ENCODE assay signal across 8 cellular contexts in genomic region chr2:88055436-88056128, GRCh38. TPM values are rescaled to one million over a fixed set of nuclear protein-coding genes. Genes with fewer than 3 reads are reported as not detected.
DNase-seq lines count a peak whose midpoint lies in the region; ATAC-seq, FAIRE-seq and TF ChIP-seq lines count a peak whose summit lies in the region.

KRCC1 (minus strand) TSS chr2:88055783; CDS start chr2:88028563, 27,220 bp downstream.

- H3K4me1 ChIP-seq in astrocyte (ENCODE audit: insufficient read depth, low read length) (peaks cover 17% of the 10 kb centered on the region), rectal smooth muscle tissue (ENCODE audit: control insufficient read depth, insufficient read depth, low read length) (peaks cover 18% of the 10 kb centered on the region), vagina (peaks cover 44% of the 10 kb centered on the region)

- TF ChIP-seq POLR2A in vagina (IDR thresholded peaks at IDR 0.05), result peak in 1 of 2 donors; percentile 98

- peak within 1 kb of the TSS; percentile 91 for H3K27ac ChIP-seq in astrocyte (ENCODE audit: low read depth, low read length)
- peak within 1 kb of the TSS; percentile 98 for H3K27ac ChIP-seq in rectal smooth muscle tissue (ENCODE audit: low read depth, low read length)
- peak within 1 kb of the TSS; percentile 98 for H3K27ac ChIP-seq in vagina

- ATAC-seq in GM18511 (IDR thresholded peaks at IDR 0.05; ENCODE audit: unreplicated experiment), result peak; percentile 92
- peak; percentile 95 for ATAC-seq in HG03025 (IDR thresholded peaks at IDR 0.05; ENCODE audit: low FRiP score, unreplicated experiment)

- no peaks in the 10 kb centered on the region for H3K27me3 Mint-ChIP-seq in astrocyte (ENCODE audit: low read depth, unreplicated experiment)

- intact Hi-C loops in vagina (cut with DNase I), result no loop called here

- H4K20me1 ChIP-seq in astrocyte (ENCODE audit: insufficient read depth, low read length), result peaks cover 5% of the 10 kb centered on the region

- FAIRE-seq in astrocyte (lab: Jason Lieb, UNC), result no peak

- peak within 1 kb of the TSS; percentile 83 for H3K4me3 ChIP-seq in astrocyte (ENCODE audit: insufficient read depth, low read depth, low read length)
- peak within 1 kb of the TSS; percentile 91 for H3K4me3 ChIP-seq in rectal smooth muscle tissue (ENCODE audit: low read length)
- H3K4me3 ChIP-seq in vagina, result peak within 1 kb of the TSS; percentile 65 to 87

- no peaks in the 10 kb centered on the region for H3K9me3 ChIP-seq in astrocyte (ENCODE audit: insufficient read depth, low read depth, low read length)
- no peaks in the 10 kb centered on the region for H3K9me3 ChIP-seq in vagina

- H3K9ac ChIP-seq in astrocyte (ENCODE audit: low read length) (peak within 1 kb of the TSS; percentile 97), rectal smooth muscle tissue (ENCODE audit: low read length) (peak within 1 kb of the TSS; percentile 91)

- peaks cover 18% of the 10 kb centered on the region for H3K4me1 Mint-ChIP-seq in astrocyte (ENCODE audit: low read depth, unreplicated experiment)

- peak within 1 kb of the TSS; percentile 97 for H3K27ac Mint-ChIP-seq in astrocyte (ENCODE audit: unreplicated experiment)

- H3K79me2 ChIP-seq in astrocyte (ENCODE audit: insufficient read depth, low read length), result peaks cover 51% of the 10 kb centered on the region

- peak within 1 kb of the TSS; percentile 96 for H3K4me3 Mint-ChIP-seq in astrocyte (ENCODE audit: unreplicated experiment)

- H3K4me2 ChIP-seq in astrocyte (ENCODE audit: low read length), result peak within 1 kb of the TSS; percentile 91

- H3K36me3 ChIP-seq in astrocyte (ENCODE audit: insufficient read depth, low read length), result no peaks in the 10 kb centered on the region
- no peaks in the 10 kb centered on the region for H3K36me3 ChIP-seq in rectal smooth muscle tissue (ENCODE audit: control insufficient read depth, insufficient read depth, low read length)
- peaks cover 0 to 3% of the 10 kb centered on the region in 2 donors for H3K36me3 ChIP-seq in vagina

- DNase-seq in NCI-H2029 treated with DMSO at 0.1 percent for 48 hours (lab: John Stamatoyannopoulos, UW) (peak; percentile 52), T-helper 22 cell (ENCODE audit: low read depth) (peak; percentile 93), astrocyte (ENCODE audit: low read depth) (peak; percentile 89), hepatic stellate cell (ENCODE audit: low spot score) (peak; percentile 94), vagina (ENCODE audit: extremely low spot score in 2 of 2) (peak in 1 of 2 donors; percentile 93)

- no peaks in the 10 kb centered on the region for H3K9me3 Mint-ChIP-seq in astrocyte (ENCODE audit: unreplicated experiment)

- H3K36me3 Mint-ChIP-seq in astrocyte (ENCODE audit: low read depth, unreplicated experiment), result peaks cover 4% of the 10 kb centered on the region

- H2AFZ ChIP-seq in astrocyte (ENCODE audit: low read depth, low read length), result peak within 1 kb of the TSS; percentile 84

- H3K27me3 ChIP-seq in astrocyte (ENCODE audit: insufficient read depth, low read length), result no peaks in the 10 kb centered on the region
- no peaks in the 10 kb centered on the region for H3K27me3 ChIP-seq in rectal smooth muscle tissue (ENCODE audit: control insufficient read depth, insufficient read depth, low read length)
- H3K27me3 ChIP-seq in vagina, result no peaks in the 10 kb centered on the region

- TF ChIP-seq CTCF in astrocyte (IDR thresholded peaks at IDR 0.05; ENCODE audit: insufficient read depth, low read depth, low read length), result no peak
- peak in 1 of 3 experiments; percentile 22 for TF ChIP-seq CTCF in vagina (IDR thresholded peaks at IDR 0.05)

RNA-seq across cellular contexts. Expression of gene KRCC1, which starts in this region (rescaled TPM):
- total RNA-seq in astrocyte (17.7 and 18.3 TPM in 2 replicates), vagina (24.3 TPM)
